Comparison of ENCODE assay signal across 8 cellular contexts in genomic region chr10:91924212-91925021, GRCh38. TPM values are rescaled to one million over a fixed set of nuclear protein-coding genes. Genes with fewer than 3 reads are reported as not detected.
A peak's percentile ranks its signal among the peaks of the same experiment; 100 is the strongest.
DNase-seq lines count a peak whose midpoint lies in the region; TF ChIP-seq lines count a peak whose summit lies in the region.

No MANE protein-coding gene starts in this region.

- H3K4me3 ChIP-seq in GM12865 (ENCODE audit: low read depth, low read length) (peak overlapping the region; percentile 79), HAP-1 (peak overlapping the region; percentile 68), mucosa of rectum (ENCODE audit: low read length in 2 of 2) (peak overlapping the region; percentile 94 to 98)

- TF ChIP-seq CTCF in GM12865 (IDR thresholded peaks at IDR 0.05; ENCODE audit: insufficient read depth, low read depth, low read length, missing control alignments): no peak

- H3K9me3 ChIP-seq in HAP-1 (no peaks in the 10 kb centered on the region), mucosa of rectum (ENCODE audit: control insufficient read depth in 2 of 2, low read length in 2 of 2) (no peaks in the 10 kb centered on the region)

- in situ Hi-C loops in HAP-1 (cut with MboI; ENCODE audit: low sequenced_read_pairs): loop anchor here (25.0 kb wide), 3 partner anchors 537 to 1012 kb away; partner anchors contain the start of gene ANKRD1

- intact Hi-C loops in posterior vena cava (cut with DNase I): no loop called here

- H3K27me3 ChIP-seq in HAP-1 (ENCODE audit: low read depth) (0 out of 2 replicates have a peak, but pooled peaks cover 3% of the 10 kb centered on the region), mucosa of rectum (ENCODE audit: control insufficient read depth in 2 of 2, insufficient read depth in 2 of 2, low read length in 2 of 2) (no peaks in the 10 kb centered on the region)

- no peaks in the 10 kb centered on the region; the same call in none of the 2 replicates for H3K36me3 ChIP-seq in HAP-1 (replicated peaks)
- no peaks in the 10 kb centered on the region for H3K36me3 ChIP-seq in mucosa of rectum (ENCODE audit: control insufficient read depth in 2 of 2, insufficient read depth in 2 of 2, low read length in 2 of 2)

- peak overlapping the region; percentile 96 to 97 for H3K27ac ChIP-seq in mucosa of rectum (ENCODE audit: low read depth in 2 of 2, low read length in 2 of 2)

- H3K4me1 ChIP-seq in HAP-1 (peaks cover 4% of the 10 kb centered on the region), mucosa of rectum (ENCODE audit: control insufficient read depth in 2 of 2, insufficient read depth in 2 of 2, low read length in 2 of 2) (peaks cover 5 to 13% of the 10 kb centered on the region in 2 donors)

- DNase-seq in GM12865 (ENCODE audit: low read depth) (no peak), HAP-1 (ENCODE audit: low spot score in 2 of 2) (peak in 1 of 2 experiments; percentile 8), NOMO-1 treated with DMSO at 0.1 percent for 48 hours (lab: John Stamatoyannopoulos, UW; ENCODE audit: unreplicated experiment) (peak; percentile 53), dedifferentiated amniotic fluid mesenchymal stem cell (ENCODE audit: extremely low spot score) (peak; percentile 38), posterior vena cava (ENCODE audit: low spot score) (no peak), NCI-H2107 (lab: John Stamatoyannopoulos, UW) (no peak)
- no peak for DNase-seq in stimulated activated naive CD4-positive, alpha-beta T cell treated with Interleukin-2 at 50 U/mL for 16 hours (lab: John Stamatoyannopoulos, UW)

- peak overlapping the region; percentile 91 to 98 for H3K9ac ChIP-seq in mucosa of rectum (ENCODE audit: low read depth in 1 of 2, low read length in 2 of 2)

RNA-seq across cellular contexts. Expression of gene BTAF1, which starts 0.8 kb away (rescaled TPM):
- total RNA-seq in posterior vena cava: 10 to 100 TPM; 29.4 to 31.1 TPM

RNA-seq across cellular contexts. Expression of gene FGFBP3, which starts 15.1 kb away (rescaled TPM):
- total RNA-seq in posterior vena cava: 1 to 10 TPM in 1 of 2 donors, under 1 TPM in 1; 1.00 to 1.5 TPM

Comparison
In these comparisons a context has a peak if more than half of its experiments do, and no peak if none do; other contexts are left out.
1. DNase-seq: peak in NOMO-1 treated with DMSO at 0.1 percent for 48 hours (single experiment) and dedifferentiated amniotic fluid mesenchymal stem cell (single experiment); none in GM12865 (single experiment), stimulated activated naive CD4-positive, alpha-beta T cell treated with Interleukin-2 at 50 U/mL for 16 hours (single experiment), posterior vena cava (single experiment) and NCI-H2107 (single experiment).
2. Peak in every context shown above with its lines, with median percentiles within 50 percentile points of each other: H3K4me3 ChIP-seq.